23 cellular contexts compared by ENCODE assay signal in genomic region chr11:118988280-118988679, GRCh38. TPM values are rescaled to one million over a fixed set of nuclear protein-coding genes. Genes with fewer than 3 reads are reported as not detected.
DNase-seq lines count a peak whose midpoint lies in the region; ATAC-seq, FAIRE-seq and TF ChIP-seq lines count a peak whose summit lies in the region.
"Had no signal": no experiment of that assay in that cellular context is flagged by ENCODE, and none has a peak within 500 bp of the region (broad histone marks: within the 10 kb centered on the region; RNA-seq: fewer than 3 reads in every experiment).

No MANE protein-coding gene starts in this region.

- DNase-seq in DMS79 (lab: John Stamatoyannopoulos, UW): peak; percentile 81
- peak; percentile 33 for DNase-seq in NB4 (ENCODE audit: low read depth)
- peak; percentile 86 for DNase-seq in NCI-H69 (lab: John Stamatoyannopoulos, UW)
- peak; percentile 89 for DNase-seq in epithelial cell of prostate (ENCODE audit: low read depth, low spot score)
- no peak for DNase-seq in activated CD4-positive, alpha-beta T cell treated with anti-CD3 and anti-CD28 coated beads, Interleukin-2, amount 10 ng/mL, durations not matched to agents 24 days and 14 days
- DNase-seq in pancreas: no peak
- DNase-seq in activated T-cell treated with anti-CD3 and anti-CD28 coated beads for 4 hours: no peak
- DNase-seq: ACHN; activated CD8-positive, alpha-beta memory T cell treated with anti-CD3 and anti-CD28 coated beads, Interleukin-2, amount 10 ng/mL, durations not matched to agents 7 days and 5 days; left ventricle myocardium inferior; MG63; NCI-H2029 treated with DMSO at 0.1 percent for 48 hours; NK-92 treated with Interleukin-12 subunit alpha and Interleukin-12 subunit beta, amount 100 ng/mL, for 24 hours; T-helper 9 cell had no signal

- no peaks in the 10 kb centered on the region for H3K27me3 ChIP-seq in pancreas
- H3K27me3 ChIP-seq: MG63 had no signal

- no peaks in the 10 kb centered on the region for H3K4me1 Mint-ChIP-seq in activated CD4-positive, alpha-beta T cell treated with anti-CD3 and anti-CD28 coated beads, Interleukin-2, amount 10 ng/mL, durations not matched to agents 24 days and 14 days
- H3K4me1 Mint-ChIP-seq: activated CD8-positive, alpha-beta memory T cell treated with anti-CD3 and anti-CD28 coated beads, Interleukin-2, amount 10 ng/mL, durations not matched to agents 7 days and 5 days had no signal

- no peak for FAIRE-seq in pancreas (lab: Jason Lieb, UNC)
- FAIRE-seq: G401.6, H54, RCC 7860 had no signal

- no peaks in the 10 kb centered on the region for H3K27me3 Mint-ChIP-seq in activated CD4-positive, alpha-beta T cell treated with anti-CD3 and anti-CD28 coated beads, Interleukin-2, amount 10 ng/mL, durations not matched to agents 24 days and 14 days
- H3K27me3 Mint-ChIP-seq: activated CD8-positive, alpha-beta memory T cell treated with anti-CD3 and anti-CD28 coated beads, Interleukin-2, amount 10 ng/mL, durations not matched to agents 7 days and 5 days had no signal

- H3K9me3 ChIP-seq in pancreas: no peaks in the 10 kb centered on the region
- H3K9me3 ChIP-seq: left ventricle myocardium inferior, MG63 had no signal

- H3K4me3 Mint-ChIP-seq in activated CD4-positive, alpha-beta T cell treated with anti-CD3 and anti-CD28 coated beads, Interleukin-2, amount 10 ng/mL, durations not matched to agents 24 days and 14 days: no peak overlapping the region
- H3K4me3 Mint-ChIP-seq: activated CD8-positive, alpha-beta memory T cell treated with anti-CD3 and anti-CD28 coated beads, Interleukin-2, amount 10 ng/mL, durations not matched to agents 7 days and 5 days; dendritic cell treated with granulocyte-macrophage colony-stimulating factor and Interleukin-4, amounts not matched to agents 40 ng/mL and 50 ng/mL, for 4 days had no signal

- intact Hi-C loops in activated CD4-positive, alpha-beta T cell treated with anti-CD3 and anti-CD28 coated beads, Interleukin-2, amount 10 ng/mL, durations not matched to agents 24 days and 14 days (cut with micrococcal nuclease): no loop called here
- intact Hi-C loops in pancreas (cut with DNase I): no loop called here

- no peak for TF ChIP-seq POLR2A in NB4 (IDR thresholded peaks at IDR 0.05; ENCODE audit: extremely low read depth, insufficient read length)

- no peak overlapping the region for H3K27ac Mint-ChIP-seq in activated CD4-positive, alpha-beta T cell treated with anti-CD3 and anti-CD28 coated beads, Interleukin-2, amount 10 ng/mL, durations not matched to agents 24 days and 14 days
- H3K27ac Mint-ChIP-seq: activated CD8-positive, alpha-beta memory T cell treated with anti-CD3 and anti-CD28 coated beads, Interleukin-2, amount 10 ng/mL, durations not matched to agents 7 days and 5 days; dendritic cell treated with granulocyte-macrophage colony-stimulating factor and Interleukin-4, amounts not matched to agents 40 ng/mL and 50 ng/mL, for 4 days had no signal

- H3K27ac ChIP-seq in epithelial cell of prostate (peak overlapping the region; percentile 81), pancreas (no peak overlapping the region)
- H3K27ac ChIP-seq: C4-2B, left ventricle myocardium inferior had no signal

- H3K36me3 Mint-ChIP-seq in activated CD4-positive, alpha-beta T cell treated with anti-CD3 and anti-CD28 coated beads, Interleukin-2, amount 10 ng/mL, durations not matched to agents 24 days and 14 days (ENCODE audit: low read depth): peaks cover 2% of the 10 kb centered on the region

- H3K4me3 ChIP-seq in NB4 (ENCODE audit: low read depth, low read length): no peak overlapping the region
- H3K4me3 ChIP-seq in pancreas: no peak overlapping the region
- H3K4me3 ChIP-seq: left ventricle myocardium inferior, MG63 had no signal

- no peak for TF ChIP-seq CTCF in NB4 (IDR thresholded peaks at IDR 0.05; ENCODE audit: low read depth, low read length)
- TF ChIP-seq CTCF in pancreas (IDR thresholded peaks at IDR 0.05): no peak

- H3K4me1 ChIP-seq in pancreas: no peaks in the 10 kb centered on the region
- H3K4me1 ChIP-seq: left ventricle myocardium inferior had no signal

- no peaks in the 10 kb centered on the region for H3K36me3 ChIP-seq in pancreas
- H3K36me3 ChIP-seq: left ventricle myocardium inferior, MG63 had no signal

- H3K9me3 Mint-ChIP-seq in activated CD4-positive, alpha-beta T cell treated with anti-CD3 and anti-CD28 coated beads, Interleukin-2, amount 10 ng/mL, durations not matched to agents 24 days and 14 days: no peaks in the 10 kb centered on the region
- H3K9me3 Mint-ChIP-seq: dendritic cell treated with granulocyte-macrophage colony-stimulating factor and Interleukin-4, amounts not matched to agents 40 ng/mL and 50 ng/mL, for 4 days had no signal

- ATAC-seq in pancreas (no peak), GM18870 (IDR thresholded peaks at IDR 0.05; ENCODE audit: unreplicated experiment) (no peak)
- ATAC-seq: activated CD8-positive, alpha-beta memory T cell treated with anti-CD3 and anti-CD28 coated beads, Interleukin-2, amount 10 ng/mL, durations not matched to agents 7 days and 5 days had no signal

- WGBS in pancreas, 2 donors: 85 to 93% methylated on average over 5 of the region's 5 CpGs

RNA-seq across cellular contexts. Expression of gene CENATAC, which starts 9.7 kb away (rescaled TPM):
- 46.3 and 47.1 TPM in 2 replicates for total RNA-seq in activated CD4-positive, alpha-beta T cell treated with anti-CD3 and anti-CD28 coated beads, Interleukin-2, amount 10 ng/mL, durations not matched to agents 24 days and 14 days
- 10 to 100 TPM in 4 of 6 donors, 1 to 10 TPM in 2; 9.1 to 21.3 (median 14.0) TPM for total RNA-seq in pancreas
- polyA plus RNA-seq in pancreas: 10 to 100 TPM; 61.1 to 86.2 TPM

RNA-seq across cellular contexts. Expression of gene FOXR1, which starts 16.7 kb away (rescaled TPM):
- total RNA-seq in activated CD4-positive, alpha-beta T cell treated with anti-CD3 and anti-CD28 coated beads, Interleukin-2, amount 10 ng/mL, durations not matched to agents 24 days and 14 days: not detected in 2 replicates
- not detected for total RNA-seq in pancreas
- not detected for polyA plus RNA-seq in pancreas
- total RNA-seq: activated CD8-positive, alpha-beta memory T cell treated with anti-CD3 and anti-CD28 coated beads, Interleukin-2, amount 10 ng/mL, durations not matched to agents 7 days and 5 days; epithelial cell of proximal tubule; left ventricle myocardium inferior; mucosa of gallbladder; renal cortical epithelial cell had no signal

RNA-seq across cellular contexts. Expression of gene RPS25, which starts 29.9 kb away (rescaled TPM):
- total RNA-seq in activated CD4-positive, alpha-beta T cell treated with anti-CD3 and anti-CD28 coated beads, Interleukin-2, amount 10 ng/mL, durations not matched to agents 24 days and 14 days: 1,641 and 1,650 TPM in 2 replicates
- 100 to 1,000 TPM; 536 to 863 (median 675) TPM for total RNA-seq in pancreas
- polyA plus RNA-seq in pancreas: 1,000 to 10,000 TPM; 1,298 to 1,472 TPM

RNA-seq across cellular contexts. Expression of gene TRAPPC4, which starts 30.3 kb away (rescaled TPM):
- 141 and 151 TPM in 2 replicates for total RNA-seq in activated CD4-positive, alpha-beta T cell treated with anti-CD3 and anti-CD28 coated beads, Interleukin-2, amount 10 ng/mL, durations not matched to agents 24 days and 14 days
- 10 to 100 TPM; 13.7 to 36.5 (median 27.2) TPM for total RNA-seq in pancreas
- polyA plus RNA-seq in pancreas: 10 to 100 TPM; 21.6 to 55.7 TPM

RNA-seq across cellular contexts. Expression of gene UPK2, which starts 32.2 kb away (rescaled TPM):
- not detected in 2 replicates for total RNA-seq in activated CD4-positive, alpha-beta T cell treated with anti-CD3 and anti-CD28 coated beads, Interleukin-2, amount 10 ng/mL, durations not matched to agents 24 days and 14 days
- under 1 TPM in 1 of 6 donors, not detected in 5; 0.16 TPM for total RNA-seq in pancreas
- under 1 TPM; 0.09 to 0.19 TPM for polyA plus RNA-seq in pancreas
- total RNA-seq: activated CD8-positive, alpha-beta memory T cell treated with anti-CD3 and anti-CD28 coated beads, Interleukin-2, amount 10 ng/mL, durations not matched to agents 7 days and 5 days; epithelial cell of proximal tubule; left ventricle myocardium inferior; mucosa of gallbladder had no signal

Comparison
In these comparisons a context has a peak if more than half of its experiments do, and no peak if none do; other contexts are left out.
1. DNase-seq: peak in DMS79 (single experiment), NB4 (single experiment), NCI-H69 (single experiment) and epithelial cell of prostate (single experiment); none in activated CD4-positive, alpha-beta T cell treated with anti-CD3 and anti-CD28 coated beads, Interleukin-2, amount 10 ng/mL, durations not matched to agents 24 days and 14 days (single experiment), pancreas (0 of 6) and activated T-cell treated with anti-CD3 and anti-CD28 coated beads for 4 hours (single experiment).